In the genomic region with DNA sequence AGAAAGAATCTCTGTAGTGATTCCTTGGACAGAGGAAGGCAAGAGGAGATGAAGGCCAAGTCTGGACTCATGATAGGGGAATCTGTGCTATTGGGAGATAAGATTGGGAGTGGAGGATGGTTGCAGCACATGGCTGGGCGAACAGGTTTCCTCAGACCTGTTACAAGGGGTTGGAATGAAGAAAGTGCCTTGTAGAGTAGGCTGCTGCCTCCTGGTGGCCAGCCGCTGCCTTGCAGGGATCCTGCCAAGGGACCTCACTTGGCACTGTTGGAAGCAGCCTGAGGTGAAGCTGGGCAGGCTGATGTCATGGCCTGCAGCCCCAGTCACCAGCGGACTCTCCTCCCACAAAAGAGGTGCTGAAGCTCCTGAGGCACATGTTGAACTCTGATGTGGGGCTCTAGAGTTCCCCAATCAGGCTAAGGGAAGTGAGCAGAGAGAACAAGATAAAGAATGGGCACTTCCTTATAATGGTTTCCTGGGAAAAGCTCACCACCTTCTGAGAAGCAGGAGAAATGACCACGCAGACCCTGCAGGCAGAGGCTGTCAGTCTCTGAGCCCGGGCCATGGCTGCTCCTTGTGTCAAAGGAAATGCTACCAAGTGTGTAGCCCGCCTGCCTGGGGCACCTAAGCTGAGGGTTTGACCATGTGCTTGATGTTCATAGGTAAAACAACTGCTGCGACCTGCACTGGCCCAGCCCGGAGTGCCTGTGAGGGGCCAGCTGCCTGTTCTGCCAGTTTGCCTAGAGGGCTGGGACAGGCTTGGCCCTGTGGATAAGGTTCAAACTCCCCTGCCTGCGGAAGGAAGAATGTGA, we compare ENCODE assay signal across 8 cellular contexts. TPM values are rescaled to one million over a fixed set of nuclear protein-coding genes. Genes with fewer than 3 reads are reported as not detected.
DNase-seq lines count a peak whose midpoint lies in the region; ATAC-seq, FAIRE-seq and TF ChIP-seq lines count a peak whose summit lies in the region.

No MANE protein-coding gene starts in this region.

- 48 to 58% (median 53%) methylated on average over 8 to 9 of the region's 9 CpGs for WGBS in heart left ventricle, 4 donors

- H3K36me3 Mint-ChIP-seq in activated naive CD8-positive, alpha-beta T cell treated with anti-CD3 and anti-CD28 coated beads, Interleukin-2, amount 50 U/mL, for 24 hours (ENCODE audit: low read depth) = peaks cover 3% of the 10 kb centered on the region

- intact Hi-C loops in heart left ventricle (cut with DNase I) = loop anchor here in 9 of 10 donors (1.0 to 10.0 kb wide), 6 partner anchors 167 to 285 kb away; partner anchors contain the start of genes RBM15B (in 5 of the 9), DCAF1 (in 3 of the 9) and MANF (in 1 of the 9)
- intact Hi-C loops in posterior vena cava (cut with DNase I) = loop anchor here (5.0 kb wide), 1 partner anchor 167 kb away; the partner anchor contains the start of gene DCAF1 (in 2 of the 2)

- peak overlapping the region in 1 of 12 donors; percentile 58 for H3K27ac ChIP-seq in heart left ventricle

- peak overlapping the region; percentile 63 for H3K27ac Mint-ChIP-seq in activated naive CD8-positive, alpha-beta T cell treated with anti-CD3 and anti-CD28 coated beads, Interleukin-2, amount 50 U/mL, for 24 hours

- peak overlapping the region; percentile 88 for H3K4me3 Mint-ChIP-seq in activated naive CD8-positive, alpha-beta T cell treated with anti-CD3 and anti-CD28 coated beads, Interleukin-2, amount 50 U/mL, for 24 hours

- no peaks in the 10 kb centered on the region for H3K9me3 ChIP-seq in heart left ventricle

- no peaks in the 10 kb centered on the region for H3K27me3 ChIP-seq in heart left ventricle

- H3K36me3 ChIP-seq in heart left ventricle = peaks cover 0 to 6% (median 1%) of the 10 kb centered on the region in 9 donors

- TF ChIP-seq CTCF in GM12873 (IDR thresholded peaks at IDR 0.05; ENCODE audit: insufficient read depth, low read depth, low read length, missing control alignments) = peak; percentile 100
- TF ChIP-seq CTCF in heart left ventricle (IDR thresholded peaks at IDR 0.05) = peak; percentile 91 to 98 (median 96)

- peaks cover 2 to 56% (median 35%) of the 10 kb centered on the region in 12 donors for H3K4me1 ChIP-seq in heart left ventricle

- DNase-seq in NAMALWA (ENCODE audit: low spot score) = peak; percentile 74
- DNase-seq in T follicular helper cell (ENCODE audit: low read depth) = peak; percentile 72
- DNase-seq in activated naive CD8-positive, alpha-beta T cell treated with anti-CD3 and anti-CD28 coated beads, Interleukin-2, amount 50 U/mL, for 24 hours = peak; percentile 89
- DNase-seq in heart left ventricle = peak; percentile 71 to 91 (median 84)
- DNase-seq in posterior vena cava (ENCODE audit: low spot score) = peak; percentile 94
- DNase-seq in urothelium cell line (ENCODE audit: low spot score) = peak; percentile 79

- H3K4me3 ChIP-seq in heart left ventricle = no peak overlapping the region

- peaks cover 49% of the 10 kb centered on the region for H3K4me1 Mint-ChIP-seq in activated naive CD8-positive, alpha-beta T cell treated with anti-CD3 and anti-CD28 coated beads, Interleukin-2, amount 50 U/mL, for 24 hours

- no peaks in the 10 kb centered on the region for H3K27me3 Mint-ChIP-seq in activated naive CD8-positive, alpha-beta T cell treated with anti-CD3 and anti-CD28 coated beads, Interleukin-2, amount 50 U/mL, for 24 hours

- TF ChIP-seq POLR2A in heart left ventricle (IDR thresholded peaks at IDR 0.05) = no peak

- FAIRE-seq in urothelium cell line (lab: Jason Lieb, UNC) = peak; percentile 94

- H3K9me3 Mint-ChIP-seq in activated naive CD8-positive, alpha-beta T cell treated with anti-CD3 and anti-CD28 coated beads, Interleukin-2, amount 50 U/mL, for 24 hours = no peaks in the 10 kb centered on the region

- ATAC-seq in activated naive CD8-positive, alpha-beta T cell treated with anti-CD3 and anti-CD28 coated beads, Interleukin-2, amount 50 U/mL, for 24 hours = peak; percentile 33
- ATAC-seq in heart left ventricle (peak in 3 of 4 donors; percentile 27 to 32 (median 32)), HG03139 (IDR thresholded peaks at IDR 0.05; ENCODE audit: unreplicated experiment) (no peak)

RNA-seq across cellular contexts. Expression of gene TEX264, which starts 1.6 kb away (rescaled TPM):
- 10 to 100 TPM; 29.5 to 64.0 (median 36.9) TPM for total RNA-seq in heart left ventricle
- polyA plus RNA-seq in heart left ventricle = 10 to 100 TPM; 68.1 to 69.0 TPM
- total RNA-seq in posterior vena cava = 10 to 100 TPM; 17.8 to 24.8 TPM

RNA-seq across cellular contexts. Expression of gene GRM2, which starts 37.4 kb away (rescaled TPM):
- under 1 TPM in 7 of 9 donors, not detected in 2; 0.21 to 0.95 (median 0.56) TPM for total RNA-seq in heart left ventricle
- polyA plus RNA-seq in heart left ventricle = under 1 TPM; 0.03 to 0.11 TPM
- total RNA-seq in posterior vena cava = under 1 TPM; 0.14 to 0.24 TPM
